ENCODE assay signal across 8 cellular contexts in genomic region chr2:206274434-206275273, GRCh38. TPM values are rescaled to one million over a fixed set of nuclear protein-coding genes. Genes with fewer than 3 reads are reported as not detected.
DNase-seq lines count a peak whose midpoint lies in the region; ATAC-seq and TF ChIP-seq lines count a peak whose summit lies in the region.

Gene ZDBF2, plus strand, starts transcription at chr2:206274663. Its CDS starts 7,187 bp downstream, at chr2:206281850.

- POLR2A ChIA-PET in AG04450 (lab: Yijun Ruan, JAX): interaction anchor here (0.7 to 1.0 kb wide), 3 partner anchors 115 to 169 kb away, joined by 3 to 4 read pairs (median 3); partner anchors contain the start of gene EEF1B2

- H3K36me3 ChIP-seq in neural cell (ENCODE audit: insufficient read depth, low read length): no peaks in the 10 kb centered on the region
- H3K36me3 ChIP-seq in thyroid gland: no peaks in the 10 kb centered on the region

- peaks cover 6% of the 10 kb centered on the region for H3K4me1 Mint-ChIP-seq in activated T-helper 17 cell treated with anti-CD3 and anti-CD28 coated beads, Interleukin-2, amount 50 U/mL, for 72 hours

- TF ChIP-seq RAD21 in neural cell (conservative IDR thresholded peaks at IDR 0.05): no peak

- H3K27ac ChIP-seq in AG04450 (ENCODE audit: low read depth, low read length): peak within 1 kb of the TSS; percentile 73
- peak within 1 kb of the TSS; percentile 73 for H3K27ac ChIP-seq in neural cell (ENCODE audit: low read length)
- peak within 1 kb of the TSS in 2 of 3 donors; percentile 33 to 61 for H3K27ac ChIP-seq in thyroid gland

- H3K9me3 Mint-ChIP-seq in activated T-helper 17 cell treated with anti-CD3 and anti-CD28 coated beads, Interleukin-2, amount 50 U/mL, for 72 hours: peaks cover 4% of the 10 kb centered on the region

- 1 to 5% methylated on average over 32 to 59 of the region's 99 CpGs for WGBS in thyroid gland, 2 donors

- H3K27ac Mint-ChIP-seq in activated T-helper 17 cell treated with anti-CD3 and anti-CD28 coated beads, Interleukin-2, amount 50 U/mL, for 72 hours: peak within 1 kb of the TSS; percentile 92

- ATAC-seq in GM18858 (IDR thresholded peaks at IDR 0.05; ENCODE audit: unreplicated experiment) (peak; percentile 67), HG02981 (IDR thresholded peaks at IDR 0.05; ENCODE audit: unreplicated experiment) (peak; percentile 71)
- peak; percentile 87 for ATAC-seq in activated T-helper 17 cell treated with anti-CD3 and anti-CD28 coated beads, Interleukin-2, amount 50 U/mL, for 72 hours (replicated peaks)

- peaks cover 36% of the 10 kb centered on the region for H3K27me3 ChIP-seq in AG04450 (ENCODE audit: control insufficient read depth, insufficient read depth, low read length)
- peaks cover 76% of the 10 kb centered on the region for H3K27me3 ChIP-seq in neural cell (ENCODE audit: insufficient read depth, low read depth, low read length)
- no peaks in the 10 kb centered on the region for H3K27me3 ChIP-seq in thyroid gland

- H3K36me3 Mint-ChIP-seq in activated T-helper 17 cell treated with anti-CD3 and anti-CD28 coated beads, Interleukin-2, amount 50 U/mL, for 72 hours (ENCODE audit: low read depth): peaks cover 28% of the 10 kb centered on the region

- intact Hi-C loops in thyroid gland (cut with DNase I): no loop called here

- TF ChIP-seq POLR2A in thyroid gland (IDR thresholded peaks at IDR 0.05): peak in 1 of 2 donors; percentile 61

- peaks cover 27% of the 10 kb centered on the region for H3K79me2 ChIP-seq in neural cell (replicated peaks; ENCODE audit: insufficient read depth, low read length)

- no peaks in the 10 kb centered on the region for H3K9me3 ChIP-seq in AG04450 (ENCODE audit: control insufficient read depth, insufficient read depth, low read length)
- no peaks in the 10 kb centered on the region for H3K9me3 ChIP-seq in neural cell (ENCODE audit: low read length)
- H3K9me3 ChIP-seq in thyroid gland: no peaks in the 10 kb centered on the region

- peak within 1 kb of the TSS; percentile 55 for H3K4me2 ChIP-seq in neural cell (ENCODE audit: low read length)

- peak within 1 kb of the TSS; percentile 88 for H3K4me3 Mint-ChIP-seq in activated T-helper 17 cell treated with anti-CD3 and anti-CD28 coated beads, Interleukin-2, amount 50 U/mL, for 72 hours

- H2AFZ ChIP-seq in neural cell (ENCODE audit: low read depth, low read length): peak within 1 kb of the TSS; percentile 25

- H3K4me3 ChIP-seq in AG04450 (ENCODE audit: low read depth, low read length) (peak within 1 kb of the TSS; percentile 69), fibroblast of the aortic adventitia (ENCODE audit: low read depth, low read length) (peak within 1 kb of the TSS; percentile 73), neural cell (ENCODE audit: low read length) (peak within 1 kb of the TSS; percentile 78), thyroid gland (replicated peaks in 1 of 3) (peak within 1 kb of the TSS; percentile 18 to 65 (median 62))

- peak; percentile 54 for TF ChIP-seq EP300 in neural cell (conservative IDR thresholded peaks at IDR 0.05; ENCODE audit: poor library complexity, severe bottlenecking)

- peaks cover 6 to 11% of the 10 kb centered on the region in 2 donors for H3K4me1 ChIP-seq in thyroid gland

- no peaks in the 10 kb centered on the region for H3F3A ChIP-seq in neural cell (ENCODE audit: insufficient read depth, low read length, poor library complexity, severe bottlenecking)

- no peaks in the 10 kb centered on the region for H3K9me2 ChIP-seq in neural cell (ENCODE audit: insufficient read depth, low read length)

- DNase-seq in AG04450 (ENCODE audit: low read depth, low spot score): peak; percentile 29
- peak; percentile 30 for DNase-seq in NCI-H82 treated with DMSO at 0.1 percent for 48 hours (lab: John Stamatoyannopoulos, UW; ENCODE audit: unreplicated experiment)
- peak; percentile 70 for DNase-seq in fibroblast of the aortic adventitia (ENCODE audit: low read depth)
- peak; percentile 45 to 48 for DNase-seq in thyroid gland

- H3K9ac ChIP-seq in neural cell (ENCODE audit: low read length): peak within 1 kb of the TSS; percentile 80

- no peaks in the 10 kb centered on the region for H4K20me1 ChIP-seq in neural cell (ENCODE audit: insufficient read depth)

- TF ChIP-seq CTCF in AG04450 (IDR thresholded peaks at IDR 0.05; ENCODE audit: low read depth, low read length): no peak
- no peak for TF ChIP-seq CTCF in fibroblast of the aortic adventitia (IDR thresholded peaks at IDR 0.05; ENCODE audit: insufficient read depth, low read length)
- no peak for TF ChIP-seq CTCF in neural cell (IDR thresholded peaks at IDR 0.05; ENCODE audit: poor library complexity, severe bottlenecking)
- TF ChIP-seq CTCF in thyroid gland (IDR thresholded peaks at IDR 0.05): no peak

- H3K27me3 Mint-ChIP-seq in activated T-helper 17 cell treated with anti-CD3 and anti-CD28 coated beads, Interleukin-2, amount 50 U/mL, for 72 hours: peaks cover 30% of the 10 kb centered on the region

- CTCF ChIA-PET in AG04450 (lab: Charles Lee): no interaction called here

TF ChIP-seq in neural cell, 6 proteins besides CTCF, POLR2A, EP300 and RAD21:
- TF ChIP-seq TAF1 (IDR thresholded peaks at IDR 0.05; ENCODE audit: low read depth) (peak; percentile 49), POLR2AphosphoS5 (IDR thresholded peaks at IDR 0.05) (peak; percentile 78), SMC3 (conservative IDR thresholded peaks at IDR 0.05; ENCODE audit: poor library complexity) (peak; percentile 31), REST (IDR thresholded peaks at IDR 0.05; ENCODE audit: borderline replicate concordance) (no peak), MXI1 (conservative IDR thresholded peaks at IDR 0.05; ENCODE audit: poor library complexity, severe bottlenecking) (peak; percentile 70), EZH2 (IDR thresholded peaks at IDR 0.05; ENCODE audit: borderline replicate concordance, insufficient read depth, low read length, poor library complexity, severe bottlenecking) (no peak)

RNA-seq across cellular contexts. Expression of gene ZDBF2, which starts in this region (rescaled TPM):
- polyA plus RNA-seq in AG04450 (2011; rRNA removed) (4.5 and 8.1 TPM in 2 replicates), neural cell (21.9 and 23.4 TPM in 2 replicates)
- polyA minus RNA-seq in AG04450 (2011; rRNA and poly(A)+ RNA removed): 8.8 and 16.6 TPM in 2 replicates
- total RNA-seq in activated T-helper 17 cell treated with anti-CD3 and anti-CD28 coated beads, Interleukin-2, amount 50 U/mL, for 72 hours: 10 to 100 TPM; 14.0 to 42.8 TPM
- total RNA-seq in fibroblast of the aortic adventitia (ENCODE audit: low replicate concordance) (11.8 and 20.9 TPM in 2 replicates), thyroid gland (10 to 100 TPM; 11.0 to 20.9 (median 14.6) TPM)
- 67.9 and 78.0 TPM in 2 replicates for polyA minus RNA-seq in neural cell

Comparison
In these comparisons a context has a peak if more than half of its experiments do, and no peak if none do; other contexts are left out.
1. Peak in every context shown above with its lines: DNase-seq, ATAC-seq, H3K4me3 ChIP-seq and H3K27ac ChIP-seq.